1 cellular context compared by ENCODE assay signal in genomic region chr16:84850714-84851113, GRCh38.
TF ChIP-seq lines count a peak whose summit lies in the region.

No MANE protein-coding gene starts in this region.

TF ChIP-seq in HepG2, 621 proteins besides CTCF, POLR2A, EP300 and RAD21:
- TF ChIP-seq RFX5 (IDR thresholded peaks at IDR 0.05; ENCODE audit: low read depth, low read length) (no peak), ZNF607 (CRISPR knock-in tag; IDR thresholded peaks at IDR 0.05; ENCODE audit: borderline replicate concordance) (no peak), TSC22D2 (CRISPR knock-in tag; IDR thresholded peaks at IDR 0.05; ENCODE audit: borderline replicate concordance) (no peak), SKI (IDR thresholded peaks at IDR 0.05; ENCODE audit: partially characterized antibody) (no peak), USF2 (IDR thresholded peaks at IDR 0.05; ENCODE audit: low read depth, low read length) (no peak), USF2 (CRISPR knock-in tag; IDR thresholded peaks at IDR 0.05; ENCODE audit: borderline replicate concordance) (no peak), ZSCAN9 (CRISPR knock-in tag; IDR thresholded peaks at IDR 0.05; ENCODE audit: borderline replicate concordance) (no peak), ZNF782 (CRISPR knock-in tag; IDR thresholded peaks at IDR 0.05; ENCODE audit: borderline replicate concordance) (no peak), ZNF660 (CRISPR knock-in tag; IDR thresholded peaks at IDR 0.05; ENCODE audit: borderline replicate concordance, low read depth) (no peak), NFAT5 (CRISPR knock-in tag; IDR thresholded peaks at IDR 0.05) (no peak), RFX3 (CRISPR knock-in tag; IDR thresholded peaks at IDR 0.05) (no peak), FOXP1 (IDR thresholded peaks at IDR 0.05) (no peak), FOXP1 (CRISPR knock-in tag; IDR thresholded peaks at IDR 0.05) (no peak)
TF ChIP-seq in HepG2: peak in this region for 0.
